ENCODE assay signal across 17 cellular contexts in the genomic region with DNA sequence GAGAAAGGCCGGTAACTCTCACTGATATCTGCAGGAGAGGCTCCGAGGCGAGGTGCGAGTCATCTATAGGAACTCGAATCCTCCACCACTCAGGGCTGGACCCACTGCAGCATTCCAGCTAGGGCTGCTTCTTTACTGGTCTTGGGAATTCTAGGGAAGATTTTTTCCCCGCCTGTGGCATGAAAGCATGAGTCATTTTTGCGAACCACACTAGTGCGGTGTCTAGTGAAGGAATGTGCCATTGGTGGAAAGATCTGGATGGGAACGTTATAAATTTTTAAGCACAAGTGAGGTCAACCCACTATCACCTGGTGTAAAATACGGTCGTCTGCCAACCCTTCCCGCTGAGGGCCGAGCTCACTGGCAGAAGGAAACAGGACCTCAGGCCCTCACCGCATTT. TPM values are rescaled to one million over a fixed set of nuclear protein-coding genes. Genes with fewer than 3 reads are reported as not detected.
DNase-seq lines count a peak whose midpoint lies in the region; ATAC-seq and TF ChIP-seq lines count a peak whose summit lies in the region.
"Had no signal": no experiment of that assay in that cellular context is flagged by ENCODE, and none has a peak within 500 bp of the region (broad histone marks: within the 10 kb centered on the region; RNA-seq: fewer than 3 reads in every experiment).

No MANE protein-coding gene starts in this region.

- ATAC-seq in RWPE2 (ENCODE audit: low read depth) (peak; percentile 68; the same call in 2 of the 3 replicates), GM19324 (IDR thresholded peaks at IDR 0.05; ENCODE audit: low FRiP score, unreplicated experiment) (no peak)
- ATAC-seq: effector memory CD8-positive, alpha-beta T cell; gastroesophageal sphincter had no signal

- in situ Hi-C loops in GM23248 (cut with MboI): no loop called here

- H3K79me2 ChIP-seq in GM23248 (ENCODE audit: insufficient read depth) (no peaks in the 10 kb centered on the region), trophoblast cell (ENCODE audit: control insufficient read depth, insufficient read depth, low read length, poor library complexity) (no peaks in the 10 kb centered on the region)

- H4K12ac ChIP-seq in trophoblast cell (ENCODE audit: low read depth, low read length): no peak overlapping the region

- H3K4me1 ChIP-seq in GM23248 (ENCODE audit: insufficient read depth) (no peaks in the 10 kb centered on the region), RWPE2 (ENCODE audit: insufficient read depth, poor library complexity, severe bottlenecking) (no peaks in the 10 kb centered on the region), trophoblast cell (ENCODE audit: control insufficient read depth in 1 of 2, insufficient read depth in 2 of 2, low read length in 2 of 2) (no peaks in the 10 kb centered on the region)
- H3K4me1 ChIP-seq: gastroesophageal sphincter, prostate gland had no signal

- H3K4me3 ChIP-seq in GM23248 (no peak overlapping the region), RWPE2 (ENCODE audit: severe bottlenecking) (no peak overlapping the region), fibroblast of mammary gland (ENCODE audit: control insufficient read depth, low read depth, low read length) (no peak overlapping the region), trophoblast cell (ENCODE audit: low read depth, low read length) (no peak overlapping the region), MG63 (no peak overlapping the region)
- H3K4me3 ChIP-seq: gastroesophageal sphincter, PC-9, prostate gland had no signal

- 84 to 90% methylated on average over 14 of the region's 14 CpGs for WGBS in GM23248 (ENCODE audit: low coverage in 1 of 2, low lambda C conversion rate in 2 of 2, missing lambda C conversion rate in 2 of 2), 2 experiments
- WGBS in trophoblast cell (ENCODE audit: extremely low coverage, insufficient coverage, insufficient read length): no CpG with 5 or more reads among the region's 14 CpGs

- no peaks in the 10 kb centered on the region for H3K9me2 ChIP-seq in GM23248 (ENCODE audit: insufficient read depth)

- H3K9me3 ChIP-seq in GM23248 (ENCODE audit: low read depth) (no peaks in the 10 kb centered on the region), RWPE2 (ENCODE audit: severe bottlenecking) (no peaks in the 10 kb centered on the region), trophoblast cell (ENCODE audit: insufficient read depth, low read depth, low read length) (no peaks in the 10 kb centered on the region), MG63 (no peaks in the 10 kb centered on the region)
- H3K9me3 ChIP-seq: gastroesophageal sphincter, prostate gland had no signal

- H2AK5ac ChIP-seq in trophoblast cell (ENCODE audit: low read length): no peak overlapping the region

- H3K27ac ChIP-seq in GM23248: no peak overlapping the region
- no peak overlapping the region for H3K27ac ChIP-seq in RWPE2 (ENCODE audit: poor library complexity, severe bottlenecking)
- H3K27ac ChIP-seq in trophoblast cell (ENCODE audit: low read depth, low read length): no peak overlapping the region
- H3K27ac ChIP-seq: gastroesophageal sphincter, PC-9, prostate gland had no signal

- no peak overlapping the region for H2BK120ac ChIP-seq in trophoblast cell (ENCODE audit: insufficient read depth, low read length, poor library complexity)

- no peak overlapping the region for H4K91ac ChIP-seq in trophoblast cell (ENCODE audit: low read depth, low read length)

- H2BK12ac ChIP-seq in trophoblast cell (ENCODE audit: low read length): no peak overlapping the region

- H3K4me2 ChIP-seq in GM23248 (ENCODE audit: unreplicated experiment) (no peak overlapping the region), trophoblast cell (ENCODE audit: low read length) (no peak overlapping the region)
- H3K4me2 ChIP-seq: PC-9 had no signal

- DNase-seq in GM23248 (peak; percentile 10), RWPE2 (ENCODE audit: low spot score) (no peak), fibroblast of mammary gland (ENCODE audit: low read depth) (peak; percentile 22), trophoblast cell (peak; percentile 87 to 93), cerebellar cortex (ENCODE audit: low spot score) (no peak), MG63 (no peak), inferior parietal cortex (ENCODE audit: extremely low spot score) (no peak)
- DNase-seq: activated naive CD4-positive, alpha-beta T cell; effector memory CD8-positive, alpha-beta T cell; immature natural killer cell; KBM-7; NCI-H146; NCI-H524 treated with DMSO at 0.1 percent for 48 hours had no signal

- H3K9ac ChIP-seq in GM23248 (no peak overlapping the region), trophoblast cell (ENCODE audit: low read length) (no peak overlapping the region)

- H3F3A ChIP-seq in GM23248 (ENCODE audit: insufficient read depth): no peaks in the 10 kb centered on the region

- no peaks in the 10 kb centered on the region for H4K20me1 ChIP-seq in GM23248 (ENCODE audit: insufficient read depth)

- peaks cover 5% of the 10 kb centered on the region; the same call in 1 of the 2 replicates for H3K27me3 ChIP-seq in GM23248 (replicated peaks; ENCODE audit: insufficient read depth)
- H3K27me3 ChIP-seq in RWPE2 (ENCODE audit: insufficient read depth, poor library complexity, severe bottlenecking): no peaks in the 10 kb centered on the region
- no peaks in the 10 kb centered on the region for H3K27me3 ChIP-seq in trophoblast cell (ENCODE audit: insufficient read depth, low read length)
- no peaks in the 10 kb centered on the region for H3K27me3 ChIP-seq in MG63

- H3K14ac ChIP-seq in trophoblast cell (ENCODE audit: low read length): no peak overlapping the region

- no peak overlapping the region for H3K23ac ChIP-seq in trophoblast cell (ENCODE audit: low read length)

- TF ChIP-seq CTCF in RWPE2 (IDR thresholded peaks at IDR 0.05; ENCODE audit: poor library complexity, severe bottlenecking) (no peak), fibroblast of mammary gland (conservative IDR thresholded peaks at IDR 0.05; ENCODE audit: control insufficient read depth, insufficient read depth, low read depth, low read length) (no peak)

- H4K8ac ChIP-seq in trophoblast cell (ENCODE audit: low read depth, low read length): no peak overlapping the region

- H3K36me3 ChIP-seq in GM23248 (ENCODE audit: low read depth) (no peaks in the 10 kb centered on the region), RWPE2 (ENCODE audit: low read depth) (no peaks in the 10 kb centered on the region), trophoblast cell (ENCODE audit: control insufficient read depth in 1 of 2, insufficient read depth in 2 of 2, low read length in 2 of 2) (no peaks in the 10 kb centered on the region), MG63 (no peaks in the 10 kb centered on the region)
- H3K36me3 ChIP-seq: gastroesophageal sphincter, prostate gland had no signal

- H3K18ac ChIP-seq in trophoblast cell (ENCODE audit: low read length): no peak overlapping the region

- H2BK5ac ChIP-seq in trophoblast cell (ENCODE audit: low read depth, low read length, poor library complexity): no peak overlapping the region

- H2AFZ ChIP-seq in GM23248: no peak overlapping the region
- no peak overlapping the region for H2AFZ ChIP-seq in trophoblast cell (ENCODE audit: insufficient read depth, low read length, poor library complexity)
- H2AFZ ChIP-seq: PC-9 had no signal

- H3K79me1 ChIP-seq in trophoblast cell (ENCODE audit: low read length): no peaks in the 10 kb centered on the region

- H3K4ac ChIP-seq in trophoblast cell (ENCODE audit: low read depth, low read length): no peak overlapping the region

RNA-seq across cellular contexts. Expression of a gene that starts 49.7 kb away (rescaled TPM):
- 31.7 and 50.3 TPM in 2 replicates for total RNA-seq in GM23248 (2014; rRNA removed; shearing (Covaris generic))
- polyA plus RNA-seq in GM23248 (2016; fragmentation: Nextera tagmentation; extraction: Ambion mirVana): 39.9 and 40.5 TPM in 2 replicates
- 62.1 and 63.3 TPM in 2 replicates for polyA plus RNA-seq in trophoblast cell (2013)
- 37.8 and 40.1 TPM in 2 replicates for total RNA-seq in MG63 (2014; rRNA removed; shearing (Covaris generic); ENCODE audit: low replicate concordance)

Comparison
In these comparisons a context has a peak if more than half of its experiments do, and no peak if none do; other contexts are left out.
1. DNase-seq: peak in GM23248 (single experiment), fibroblast of mammary gland (single experiment) and trophoblast cell (2 of 2); none in RWPE2 (single experiment), cerebellar cortex (single experiment), MG63 (single experiment) and inferior parietal cortex (single experiment).